ENCODE assay signal across 15 cellular contexts in genomic region chr3:61537366-61537765, GRCh38. TPM values are rescaled to one million over a fixed set of nuclear protein-coding genes. Genes with fewer than 3 reads are reported as not detected.
DNase-seq lines count a peak whose midpoint lies in the region; ATAC-seq and TF ChIP-seq lines count a peak whose summit lies in the region.
"Had no signal": no experiment of that assay in that cellular context is flagged by ENCODE, and none has a peak within 500 bp of the region (broad histone marks: within the 10 kb centered on the region; RNA-seq: fewer than 3 reads in every experiment).

No MANE protein-coding gene starts in this region.

- H3K4me3 ChIP-seq in endodermal cell (ENCODE audit: low read length) (peak overlapping the region; percentile 33), lung (no peak overlapping the region)
- H3K4me3 ChIP-seq: coronary artery, ovary had no signal

- H3K4me1 ChIP-seq in endodermal cell (ENCODE audit: control insufficient read depth, insufficient read depth, low read length), result peaks cover 5% of the 10 kb centered on the region
- peaks cover 1 to 5% of the 10 kb centered on the region in 2 donors for H3K4me1 ChIP-seq in lung (ENCODE audit: control insufficient read depth in 2 of 2, insufficient read depth in 2 of 2, low read length in 2 of 2)

- DNase-seq in A172 (ENCODE audit: low spot score) (peak; percentile 8), HFFc6 (no peak), endodermal cell (peak; percentile 79), lung (ENCODE audit: low spot score) (no peak)
- no peak for DNase-seq in activated CD4-positive, alpha-beta T cell treated with anti-CD3 and anti-CD28 coated beads for 48 hours
- DNase-seq: Calu3, GOT3, ovary, SHP77 treated with DMSO at 0.1 percent for 48 hours, T-helper 9 cell had no signal

- ATAC-seq in lung (ENCODE audit: insufficient read depth, low FRiP score) (peak; percentile 62), HG03378 (IDR thresholded peaks at IDR 0.05; ENCODE audit: unreplicated experiment) (no peak), GM21447 (IDR thresholded peaks at IDR 0.05; ENCODE audit: unreplicated experiment) (no peak), GM18517 (IDR thresholded peaks at IDR 0.05; ENCODE audit: unreplicated experiment) (no peak)
- ATAC-seq: esophagus mucosa had no signal

- no peaks in the 10 kb centered on the region for H3K36me3 Mint-ChIP-seq in HFFc6 (ENCODE audit: low read depth)
- H3K36me3 Mint-ChIP-seq in endodermal cell (ENCODE audit: low read depth), result no peaks in the 10 kb centered on the region

- no peak overlapping the region for H3K9ac ChIP-seq in endodermal cell (ENCODE audit: extremely low read depth, low read length, poor library complexity, severe bottlenecking)

- H3K27me3 ChIP-seq in endodermal cell (ENCODE audit: control insufficient read depth, insufficient read depth, low read length, poor library complexity, severe bottlenecking) (no peaks in the 10 kb centered on the region), lung (ENCODE audit: control insufficient read depth, insufficient read depth) (no peaks in the 10 kb centered on the region)
- H3K27me3 ChIP-seq: ovary had no signal

- no peaks in the 10 kb centered on the region for H3K9me3 Mint-ChIP-seq in HFFc6
- H3K9me3 Mint-ChIP-seq in endodermal cell, result no peaks in the 10 kb centered on the region

- WGBS in endodermal cell (ENCODE audit: insufficient coverage in 1 of 2, insufficient read length in 1 of 2), 2 experiments, result 0 to 20% methylated on average over 2 to 6 of the region's 6 CpGs
- WGBS in lung, 2 donors, result 24 to 45% methylated on average over 6 of the region's 6 CpGs

- H3K9me3 ChIP-seq in endodermal cell (ENCODE audit: control insufficient read depth, low read length) (no peaks in the 10 kb centered on the region), lung (ENCODE audit: control insufficient read depth in 2 of 2, insufficient read depth in 1 of 2, low read length in 1 of 2) (no peaks in the 10 kb centered on the region)
- H3K9me3 ChIP-seq: ovary had no signal

- H3K27ac ChIP-seq in endodermal cell (ENCODE audit: low read depth, low read length), result no peak overlapping the region
- H3K27ac ChIP-seq in lung (ENCODE audit: low read depth in 1 of 2, low read length in 1 of 2), result peak overlapping the region in 1 of 2 donors; percentile 40
- H3K27ac ChIP-seq: coronary artery, ovary had no signal

- H3K27me3 Mint-ChIP-seq in HFFc6 (ENCODE audit: insufficient read depth) (peaks cover 9% of the 10 kb centered on the region), endodermal cell (ENCODE audit: insufficient read depth) (peaks cover 2% of the 10 kb centered on the region)

- no peak for TF ChIP-seq CTCF in HFFc6 (IDR thresholded peaks at IDR 0.05)
- TF ChIP-seq CTCF in endodermal cell (conservative IDR thresholded peaks at IDR 0.05), result no peak
- no peak for TF ChIP-seq CTCF in lung (IDR thresholded peaks at IDR 0.05; ENCODE audit: control extremely low read depth, extremely low read depth)

- H3K27ac Mint-ChIP-seq in HFFc6 (no peak overlapping the region), endodermal cell (peak overlapping the region; percentile 37)

- H3K4me3 Mint-ChIP-seq in HFFc6, result peak overlapping the region; percentile 6; the same call in 1 of the 2 replicates
- peak overlapping the region; percentile 8 for H3K4me3 Mint-ChIP-seq in endodermal cell

- H3K4me1 Mint-ChIP-seq in HFFc6 (ENCODE audit: low read depth) (peaks cover 9% of the 10 kb centered on the region; the same call in 1 of the 2 replicates), endodermal cell (peaks cover 42% of the 10 kb centered on the region)

- H3K36me3 ChIP-seq in endodermal cell (ENCODE audit: control insufficient read depth, insufficient read depth, low read length) (no peaks in the 10 kb centered on the region), lung (ENCODE audit: control insufficient read depth in 2 of 2, insufficient read depth in 2 of 2, low read length in 2 of 2) (no peaks in the 10 kb centered on the region)
- H3K36me3 ChIP-seq: ovary had no signal

RNA-seq across cellular contexts. Expression of gene PTPRG, which starts 24.0 kb away (rescaled TPM):
- 5.6 and 7.3 TPM in 2 replicates for total RNA-seq in A172 (2014; rRNA removed; shearing (Covaris generic))
- 10 to 100 TPM; 29.4 to 34.7 (median 32.7) TPM for total RNA-seq in HFFc6 (2021; fragmentation: NEBNext Ultra II Directional; extraction: Animal tissue kit (Norgen Biotek cat#: 25700))
- 100 to 1,000 TPM in 1 of 2 donors, 10 to 100 TPM in 1; 76.5 to 108 TPM for total RNA-seq in endodermal cell
- polyA plus RNA-seq in endodermal cell (2013, experiment 1 of 2), result 49.7 TPM
- polyA plus RNA-seq in endodermal cell (2013, experiment 2 of 2), result 51.9 TPM
- total RNA-seq in lung, result 100 to 1,000 TPM; 128 to 131 TPM
- polyA plus RNA-seq in lung, result 10 to 100 TPM in 1 of 2 donors, 1 to 10 TPM in 1; 8.5 to 24.4 TPM

Comparison
In these comparisons a context has a peak if more than half of its experiments do, and no peak if none do; other contexts are left out.
1. DNase-seq: peak in A172 (single experiment) and endodermal cell (single experiment); none in HFFc6 (single experiment), lung (single experiment) and activated CD4-positive, alpha-beta T cell treated with anti-CD3 and anti-CD28 coated beads for 48 hours (single experiment).